8 cellular contexts compared by ENCODE assay signal in genomic region chr10:93445097-93445960, GRCh38. TPM values are rescaled to one million over a fixed set of nuclear protein-coding genes. Genes with fewer than 3 reads are reported as not detected.
A peak's percentile ranks its signal among the peaks of the same experiment; 100 is the strongest.
DNase-seq lines count a peak whose midpoint lies in the region; ATAC-seq lines count a peak whose summit lies in the region.

No MANE protein-coding gene starts in this region.

- peak overlapping the region in 2 of 3 donors; percentile 2 to 40 for H3K9ac ChIP-seq in skeletal muscle tissue (ENCODE audit: low read depth in 1 of 3, low read length in 3 of 3)

- in situ Hi-C loops in G401 (cut with HindIII; ENCODE audit: low sequenced_read_pairs) = no loop called here
- in situ Hi-C loops in T47D (cut with HindIII; ENCODE audit: low pct_unique_long_range_greater_than_20kb, low sequenced_read_pairs) = no loop called here

- H3K4me3 ChIP-seq in skeletal muscle tissue (ENCODE audit: low read length in 3 of 3) = no peak overlapping the region

- no peaks in the 10 kb centered on the region for H3K9me3 ChIP-seq in skeletal muscle tissue (ENCODE audit: control insufficient read depth in 3 of 3, low read length in 3 of 3)

- peaks cover 9 to 20% (median 10%) of the 10 kb centered on the region in 3 donors for H3K4me1 ChIP-seq in skeletal muscle tissue (ENCODE audit: control insufficient read depth in 3 of 3, insufficient read depth in 3 of 3, low read length in 3 of 3)

- peak overlapping the region; percentile 75 for H3K27ac ChIP-seq in skeletal muscle tissue (ENCODE audit: low read depth, low read length)

- DNase-seq in G401 (ENCODE audit: low spot score) (peak; percentile 53), NCI-H226 (peak; percentile 99), T47D (ENCODE audit: low read depth in 1 of 2, low spot score in 1 of 2) (peak; percentile 82 to 100), iPS-NIHi11 (ENCODE audit: low spot score) (peak; percentile 96), NOMO-1 treated with dmso at 0.1 percent for 144 hours (lab: John Stamatoyannopoulos, UW; ENCODE audit: unreplicated experiment) (no peak)

- ATAC-seq in GM21825 (IDR thresholded peaks at IDR 0.05; ENCODE audit: unreplicated experiment) = no peak
- ATAC-seq in HG03469 (IDR thresholded peaks at IDR 0.05; ENCODE audit: unreplicated experiment) = no peak

- no peaks in the 10 kb centered on the region for H3K27me3 ChIP-seq in skeletal muscle tissue (ENCODE audit: control insufficient read depth in 3 of 3, insufficient read depth in 3 of 3, low read length in 3 of 3)

- peaks cover 0 to 4% (median 0%) of the 10 kb centered on the region in 3 donors for H3K36me3 ChIP-seq in skeletal muscle tissue (ENCODE audit: control insufficient read depth in 3 of 3, insufficient read depth in 3 of 3, low read length in 3 of 3)

RNA-seq across cellular contexts. Expression of gene MYOF, which starts 36.8 kb away (rescaled TPM):
- 71.6 and 72.7 TPM in 2 replicates for total RNA-seq in G401 (2014; rRNA removed; shearing (Covaris generic))
- total RNA-seq in skeletal muscle tissue = 45.4 TPM

RNA-seq across cellular contexts. Expression of gene CEP55, which starts 51.1 kb away (rescaled TPM):
- 52.9 and 58.9 TPM in 2 replicates for total RNA-seq in G401 (2014; rRNA removed; shearing (Covaris generic))
- 4.7 TPM for total RNA-seq in skeletal muscle tissue
